1 cellular context compared by ENCODE assay signal in genomic region chr2:48414980-48415764, GRCh38.
TF ChIP-seq lines count a peak whose summit lies in the region.

No MANE protein-coding gene starts in this region.

TF ChIP-seq in GM23338, 12 proteins besides CTCF, POLR2A, EP300 and RAD21 (continued from another document):
- no peak for TF ChIP-seq ZNF462 (CRISPR knock-in tag; IDR thresholded peaks at IDR 0.05)
- no peak for TF ChIP-seq EZH2phosphoT487 (IDR thresholded peaks at IDR 0.05; ENCODE audit: unreplicated experiment)
- TF ChIP-seq STAT1 (IDR thresholded peaks at IDR 0.05; ENCODE audit: unreplicated experiment) = no peak
- TF ChIP-seq, protein P1, sequence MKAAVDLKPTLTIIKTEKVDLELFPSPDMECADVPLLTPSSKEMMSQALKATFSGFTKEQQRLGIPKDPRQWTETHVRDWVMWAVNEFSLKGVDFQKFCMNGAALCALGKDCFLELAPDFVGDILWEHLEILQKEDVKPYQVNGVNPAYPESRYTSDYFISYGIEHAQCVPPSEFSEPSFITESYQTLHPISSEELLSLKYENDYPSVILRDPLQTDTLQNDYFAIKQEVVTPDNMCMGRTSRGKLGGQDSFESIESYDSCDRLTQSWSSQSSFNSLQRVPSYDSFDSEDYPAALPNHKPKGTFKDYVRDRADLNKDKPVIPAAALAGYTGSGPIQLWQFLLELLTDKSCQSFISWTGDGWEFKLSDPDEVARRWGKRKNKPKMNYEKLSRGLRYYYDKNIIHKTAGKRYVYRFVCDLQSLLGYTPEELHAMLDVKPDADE (IDR thresholded peaks at IDR 0.05) = no peak
- TF ChIP-seq REST (IDR thresholded peaks at IDR 0.05; ENCODE audit: unreplicated experiment) = no peak
- TF ChIP-seq JUNB (IDR thresholded peaks at IDR 0.05; ENCODE audit: unreplicated experiment) = no peak
- TF ChIP-seq NANOG (IDR thresholded peaks at IDR 0.05; ENCODE audit: borderline replicate concordance) = no peak
- no peak for TF ChIP-seq EZH2 (IDR thresholded peaks at IDR 0.05; ENCODE audit: low read depth, unreplicated experiment)
TF ChIP-seq in GM23338: peak in this region for 0.
